1 cellular context compared by ENCODE assay signal in the genomic region with DNA sequence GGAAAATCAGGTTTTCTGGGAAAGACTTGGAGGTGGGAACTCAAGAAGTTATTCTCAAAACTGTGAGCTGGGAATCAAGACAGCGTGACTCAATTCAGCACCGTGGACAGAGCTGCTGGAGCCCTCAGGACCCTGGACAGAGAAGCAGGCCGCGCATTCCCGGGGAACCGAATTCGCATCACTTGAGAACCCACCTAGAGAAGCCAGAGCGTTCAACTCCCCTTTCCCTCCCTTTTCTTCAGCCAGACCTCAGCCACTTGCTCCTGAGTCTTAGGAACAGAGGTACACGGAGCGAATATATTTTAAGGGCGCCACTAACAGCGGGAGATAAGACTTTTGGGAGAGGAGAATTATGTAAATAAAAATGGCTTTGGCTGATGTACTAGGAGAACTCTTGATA.
A peak's percentile ranks its signal among the peaks of the same experiment; 100 is the strongest.
TF ChIP-seq lines count a peak whose summit lies in the region.

No MANE protein-coding gene starts in this region.

TF ChIP-seq in endothelial cell of umbilical vein, 7 proteins besides CTCF, POLR2A, EP300 and RAD21:
- TF ChIP-seq, protein P1, sequence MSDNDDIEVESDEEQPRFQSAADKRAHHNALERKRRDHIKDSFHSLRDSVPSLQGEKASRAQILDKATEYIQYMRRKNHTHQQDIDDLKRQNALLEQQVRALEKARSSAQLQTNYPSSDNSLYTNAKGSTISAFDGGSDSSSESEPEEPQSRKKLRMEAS (IDR thresholded peaks at IDR 0.05; ENCODE audit: insufficient read depth, insufficient read length) = peak; percentile 72
- TF ChIP-seq EZH2 (IDR thresholded peaks at IDR 0.05; ENCODE audit: borderline replicate concordance, low read depth, low read length, severe bottlenecking) = peak; percentile 82
- no peak for TF ChIP-seq GATA2 (IDR thresholded peaks at IDR 0.05; ENCODE audit: insufficient read depth, insufficient read length, low read depth, low read length)
- TF ChIP-seq JUN (IDR thresholded peaks at IDR 0.05; ENCODE audit: borderline replicate concordance, insufficient read depth, insufficient read length, low read depth) = no peak
- peak; percentile 52 for TF ChIP-seq POLR2AphosphoS5 (IDR thresholded peaks at IDR 0.05; ENCODE audit: insufficient read depth, low read depth, low read length)
- no peak for TF ChIP-seq FOS (IDR thresholded peaks at IDR 0.05; ENCODE audit: borderline replicate concordance, insufficient read depth, low read length)
- no peak for TF ChIP-seq MYC (IDR thresholded peaks at IDR 0.05; ENCODE audit: low read depth, low read length)
